17 cellular contexts compared by ENCODE assay signal in the genomic region with DNA sequence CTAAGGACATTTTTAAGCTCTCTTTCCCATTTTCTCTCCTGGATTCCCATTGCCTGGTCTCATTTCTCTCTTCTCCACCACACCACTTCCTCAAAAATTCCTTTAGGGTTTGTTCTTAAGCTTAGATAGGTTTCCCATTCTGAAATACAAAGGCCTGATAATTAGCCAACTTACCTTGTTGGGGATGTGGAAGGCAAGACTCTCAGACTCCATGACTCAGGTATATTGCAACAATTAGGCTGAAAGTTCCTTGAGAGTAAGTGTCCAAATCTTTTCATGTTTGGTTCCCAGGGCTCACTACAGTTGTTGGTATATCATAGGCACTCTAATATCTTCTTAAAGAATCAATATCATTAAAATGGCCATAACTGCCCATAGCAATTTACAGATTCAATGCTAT.
"Had no signal": no experiment of that assay in that cellular context is flagged by ENCODE, and none has a peak within 500 bp of the region (broad histone marks: within the 10 kb centered on the region; RNA-seq: fewer than 3 reads in every experiment).

No MANE protein-coding gene starts in this region.

- ATAC-seq: activated CD8-positive, alpha-beta T cell treated with anti-CD3 and anti-CD28 coated beads, Interleukin-2, amount 10 ng/mL, durations not matched to agents 7 days and 5 days; foreskin keratinocyte had no signal

- H3K9me3 ChIP-seq: tibial nerve had no signal

- H3K4me1 ChIP-seq: foreskin keratinocyte, neural progenitor cell had no signal

- H3K27ac ChIP-seq: brain microvascular endothelial cell, foreskin keratinocyte, neural progenitor cell, WERI-Rb-1 had no signal

- DNase-seq: activated CD4-positive, alpha-beta T cell treated with anti-CD3 and anti-CD28 coated beads, Interleukin-2, amount 50 U/mL, for 1 hour; activated CD4-positive, CD25-positive, alpha-beta regulatory T cell treated with anti-CD3 and anti-CD28 coated beads, Interleukin-2, amount 50 U/mL, for 72 hours; activated CD8-positive, alpha-beta T cell treated with anti-CD3 and anti-CD28 coated beads, Interleukin-2, amount 10 ng/mL, durations not matched to agents 7 days and 5 days; activated gamma-delta T cell; brain microvascular endothelial cell; cortex of kidney; hippocampal formation; mesendoderm; naive B cell; retina; stimulated activated CD4-positive, alpha-beta T cell treated with anti-CD3 and anti-CD28 coated beads, Interleukin-4, amount 100 ng/mL, for 24 hours; stimulated activated naive CD4-positive, alpha-beta T cell treated with Interleukin-2 at 50 U/mL for 16 hours; WERI-Rb-1 had no signal

- H3K36me3 ChIP-seq: brain microvascular endothelial cell, neural progenitor cell, tibial nerve, WERI-Rb-1 had no signal

- H3K27me3 ChIP-seq: brain microvascular endothelial cell, foreskin keratinocyte, neural progenitor cell, tibial nerve had no signal

- H3K4me3 ChIP-seq: neural progenitor cell, tibial nerve had no signal

- FAIRE-seq: TTC549 had no signal
